Comparison of ENCODE assay signal across 16 cellular contexts in genomic region chr15:77548608-77549551, GRCh38.
DNase-seq lines count a peak whose midpoint lies in the region; ATAC-seq, FAIRE-seq and TF ChIP-seq lines count a peak whose summit lies in the region.
"Had no signal": no experiment of that assay in that cellular context is flagged by ENCODE, and none has a peak within 500 bp of the region (broad histone marks: within the 10 kb centered on the region; RNA-seq: fewer than 3 reads in every experiment).

No MANE protein-coding gene starts in this region.

- H4K91ac ChIP-seq in H1 (replicated peaks; ENCODE audit: insufficient read length, low read length): peak overlapping the region; percentile 18

- no peak for TF ChIP-seq POLR2A in H1 (IDR thresholded peaks at IDR 0.05; ENCODE audit: control extremely low read depth in 1 of 2, low read depth in 2 of 2, low read length in 2 of 2)

- H4K5ac ChIP-seq in H1 (ENCODE audit: insufficient read length, low read depth, low read length): no peak overlapping the region

- H3K4ac ChIP-seq in H1 (replicated peaks; ENCODE audit: insufficient read length, low read depth, low read length): peak overlapping the region; percentile 55

- H3K14ac ChIP-seq in H1 (ENCODE audit: insufficient read length): no peak overlapping the region

- H2AK5ac ChIP-seq in H1 (ENCODE audit: low read depth, low read length): no peak overlapping the region

- H3K9me3 ChIP-seq in right cardiac atrium (ENCODE audit: control insufficient read depth, low read length) (no peaks in the 10 kb centered on the region), NT2/D1 (ENCODE audit: insufficient read depth, low read length) (peaks cover 6% of the 10 kb centered on the region; the same call in 1 of the 2 replicates), H1 (ENCODE audit: insufficient read depth in 2 of 2, low read depth in 1 of 2, low read length in 1 of 2) (no peaks in the 10 kb centered on the region)

- H3K79me2 ChIP-seq in H1 (ENCODE audit: control insufficient read depth in 1 of 2, insufficient read depth in 2 of 2, low read length in 2 of 2): no peaks in the 10 kb centered on the region

- no peak for TF ChIP-seq EP300 in H1 (IDR thresholded peaks at IDR 0.05; ENCODE audit: borderline replicate concordance in 1 of 2, low read depth in 2 of 2, low read length in 2 of 2)

- POLR2A ChIA-PET in H1 (lab: Charles Lee; ENCODE audit: partially characterized antibody): interaction anchor here (1.4 kb wide), 1 partner anchor 9 kb away, joined by 3 read pairs; no protein-coding TSS in a partner anchor

- no peak overlapping the region; the same call in 1 of the 2 replicates for H2AFZ ChIP-seq in H1 (ENCODE audit: low read length)

- H3K18ac ChIP-seq in H1 (ENCODE audit: extremely low read depth, low read length): peak overlapping the region; percentile 53; the same call in 1 of the 2 replicates

- peak in 2 of 3 donors; percentile 27 to 50 for DNase-seq in right cardiac atrium
- no peak for DNase-seq in left ventricle myocardium superior
- no peak for DNase-seq in NT2/D1 (ENCODE audit: low read depth, low spot score)
- DNase-seq in H1 (ENCODE audit: low read depth in 1 of 2, low spot score in 2 of 2): no peak
- DNase-seq in urothelium cell line (ENCODE audit: low spot score): no peak
- DNase-seq: activated CD4-positive, alpha-beta memory T cell treated with anti-CD3 and anti-CD28 coated beads for 36 hours; activated naive CD4-positive, alpha-beta T cell treated with anti-CD3 and anti-CD28 coated beads, Interleukin-2, amount 50 U/mL, for 16 hours; activated T-cell treated with anti-CD3 and anti-CD28 coated beads, Interleukin-2, amount 50 U/mL, for 1 hour; islet precursor cell had no signal

- peak overlapping the region; percentile 55; the same call in 1 of the 2 replicates for H2BK12ac ChIP-seq in H1 (ENCODE audit: low read depth, low read length)

- H4K8ac ChIP-seq in H1 (ENCODE audit: extremely low read depth, insufficient read depth, low read length): peak overlapping the region; percentile 4; the same call in 1 of the 2 replicates

- H3K36me3 ChIP-seq in NT2/D1 (ENCODE audit: insufficient read depth, insufficient read length, low read length) (no peaks in the 10 kb centered on the region), H1 (ENCODE audit: control insufficient read depth in 2 of 4, insufficient read depth in 4 of 4, low read length in 3 of 4) (no peaks in the 10 kb centered on the region)
- H3K36me3 ChIP-seq: heart left ventricle had no signal

- no peak for FAIRE-seq in H1 (lab: Jason Lieb, UNC)
- FAIRE-seq in urothelium cell line (lab: Jason Lieb, UNC): peak; percentile 9
- FAIRE-seq: astrocyte had no signal

- no peak overlapping the region; a peak in 1 of 4 replicates for H3K4me2 ChIP-seq in H1 (ENCODE audit: insufficient read depth in 1 of 2, low read depth in 2 of 2, low read length in 2 of 2)

- peak overlapping the region; percentile 21; the same call in 1 of the 2 replicates for H2BK15ac ChIP-seq in H1 (ENCODE audit: low read length)

- ATAC-seq in right cardiac atrium (no peak), left ventricle myocardium superior (no peak), GM19467 (IDR thresholded peaks at IDR 0.05; ENCODE audit: unreplicated experiment) (no peak), HG03025 (IDR thresholded peaks at IDR 0.05; ENCODE audit: low FRiP score, unreplicated experiment) (no peak), SK-N-SH treated with all-trans-retinoic acid at 6 μM for 48 hours (no peak)
- ATAC-seq: heart left ventricle had no signal

- H2BK5ac ChIP-seq in H1 (ENCODE audit: low read depth, low read length): peak overlapping the region; percentile 37; the same call in 1 of the 2 replicates

- peak in 1 of 2 experiments; percentile 39; a peak in 3 of 4 replicates for TF ChIP-seq RAD21 in H1 (IDR thresholded peaks at IDR 0.05 in 1 of 2, conservative IDR thresholded peaks at IDR 0.05 in 1 of 2; ENCODE audit: low read depth in 2 of 2, low read length in 2 of 2)

- H3K27ac ChIP-seq in right cardiac atrium (ENCODE audit: low read length): no peak overlapping the region
- H3K27ac ChIP-seq in H1 (ENCODE audit: low read depth, low read length): no peak overlapping the region
- H3K27ac ChIP-seq: heart left ventricle, RWPE1, VCaP had no signal

- H3K23ac ChIP-seq in H1 (ENCODE audit: insufficient read length): no peak overlapping the region

- H4K20me1 ChIP-seq in H1 (replicated peaks in 1 of 2; ENCODE audit: control insufficient read depth in 1 of 2, insufficient read depth in 2 of 2, low read length in 2 of 2): no peaks in the 10 kb centered on the region

- 87% methylated on average over 23 of the region's 23 CpGs for WGBS in right cardiac atrium
- 84% methylated on average over 23 of the region's 23 CpGs; no CpG with 5 or more reads in 1 of the 2 experiments for WGBS in H1 (ENCODE audit: extremely low coverage in 1 of 2, insufficient coverage in 1 of 2, insufficient read length in 1 of 2, insufficient replicate concordance in 2 of 2, low coverage in 1 of 2, low lambda C conversion rate in 2 of 2, missing lambda C conversion rate in 1 of 2), 2 experiments

- no peak overlapping the region for H3K56ac ChIP-seq in H1 (replicated peaks; ENCODE audit: insufficient read length, low read depth, low read length)

- peaks cover 4% of the 10 kb centered on the region; the same call in 1 of the 2 replicates for H3K23me2 ChIP-seq in H1 (ENCODE audit: low read depth, low read length)

- H3K27me3 ChIP-seq in right cardiac atrium (ENCODE audit: control insufficient read depth, insufficient read depth) (no peaks in the 10 kb centered on the region), NT2/D1 (ENCODE audit: insufficient read depth, insufficient read length) (peaks cover 74% of the 10 kb centered on the region), H1 (replicated peaks in 1 of 4; ENCODE audit: control insufficient read depth in 3 of 4, extremely low read depth in 1 of 4, insufficient read depth in 3 of 4, low read length in 3 of 4) (no peaks in the 10 kb centered on the region)
- H3K27me3 ChIP-seq: heart left ventricle had no signal

- peak; percentile 21 to 36 (median 35); a peak in 3 of 4 replicates for TF ChIP-seq CTCF in H1 (IDR thresholded peaks at IDR 0.05; ENCODE audit: control extremely low read depth in 1 of 3, insufficient read depth in 1 of 3, low read depth in 1 of 3, low read length in 3 of 3)

- no peak overlapping the region for H2BK120ac ChIP-seq in H1 (replicated peaks; ENCODE audit: low read depth, low read length)

- intact Hi-C loops in right cardiac atrium (cut with DNase I) (loop anchor here in 2 of 4 donors (10.0 kb wide), 2 partner anchors 364 to 524 kb away; no protein-coding TSS in a partner anchor), left ventricle myocardium superior (cut with micrococcal nuclease) (no loop called here)

- H3K9ac ChIP-seq in NT2/D1 (ENCODE audit: insufficient read length, low read depth) (peak overlapping the region; percentile 15), H1 (replicated peaks in 1 of 4; ENCODE audit: extremely low read depth in 1 of 4, low read depth in 3 of 4, low read length in 3 of 4) (no peak overlapping the region)

- no peaks in the 10 kb centered on the region for H3K79me1 ChIP-seq in H1 (ENCODE audit: low read depth, low read length)

- CTCF ChIA-PET in H1 (lab: Charles Lee; ENCODE audit: partially characterized antibody): interaction anchor here (0.6 to 4.8 kb wide), 19 partner anchors 13 to 540 kb away, joined by 3 to 28 read pairs (median 4); partner anchors contain the start of gene LINGO1

- H3K4me1 ChIP-seq in right cardiac atrium (ENCODE audit: control insufficient read depth, insufficient read depth, low read length): peaks cover 4% of the 10 kb centered on the region
- H3K4me1 ChIP-seq in NT2/D1 (ENCODE audit: insufficient read depth, insufficient read length): peaks cover 30% of the 10 kb centered on the region
- H3K4me1 ChIP-seq in H1 (replicated peaks in 1 of 4; ENCODE audit: control insufficient read depth in 3 of 4, insufficient read depth in 4 of 4, low read length in 3 of 4): peaks cover 0 to 10% (median 5%) of the 10 kb centered on the region in 4 experiments; a peak in 5 of 7 replicates

- 0 out of 2 replicates have a peak overlapping the region, but pooled peaks have one; percentile 11 for H2BK20ac ChIP-seq in H1 (ENCODE audit: low read length)

- no peak overlapping the region for H3K4me3 ChIP-seq in right cardiac atrium (ENCODE audit: low read length)
- no peak overlapping the region for H3K4me3 ChIP-seq in NT2/D1 (ENCODE audit: insufficient read length, low read depth)
- H3K4me3 ChIP-seq in H1 (ENCODE audit: extremely low read depth in 1 of 4, insufficient read depth in 2 of 4, low read depth in 3 of 4, low read length in 4 of 4): no peak overlapping the region
- H3K4me3 ChIP-seq: heart left ventricle had no signal

TF ChIP-seq in H1, 55 proteins besides CTCF, POLR2A, EP300 and RAD21 (continues in another document):
- TF ChIP-seq TBP (IDR thresholded peaks at IDR 0.05; ENCODE audit: low read depth, low read length) (no peak), USF2 (IDR thresholded peaks at IDR 0.05; ENCODE audit: low read length) (no peak), KDM1A (IDR thresholded peaks at IDR 0.05; ENCODE audit: borderline replicate concordance, low read length) (peak; percentile 67; the same call in 1 of the 2 replicates), HDAC2 (IDR thresholded peaks at IDR 0.05; ENCODE audit: borderline replicate concordance in 1 of 2, low read depth in 2 of 2, low read length in 2 of 2) (peak in 1 of 2 experiments; percentile 79; a peak in 1 of 4 replicates)

TF ChIP-seq in SK-N-SH treated with all-trans-retinoic acid at 6 μM for 48 hours, 23 proteins besides CTCF, POLR2A, EP300 and RAD21:
- no peak for TF ChIP-seq POU6F1 (CRISPR knock-in tag; IDR thresholded peaks at IDR 0.05; ENCODE audit: borderline replicate concordance, low read depth)
- no peak for TF ChIP-seq GLIS3 (CRISPR knock-in tag; IDR thresholded peaks at IDR 0.05)
- TF ChIP-seq ISL1 (CRISPR knock-in tag; IDR thresholded peaks at IDR 0.05): no peak
- no peak for TF ChIP-seq ZC3H10 (CRISPR knock-in tag; IDR thresholded peaks at IDR 0.05)
- TF ChIP-seq CSDC2 (CRISPR knock-in tag; IDR thresholded peaks at IDR 0.05): no peak

Comparison
In these comparisons a context has a peak if more than half of its experiments do, and no peak if none do; other contexts are left out.
1. DNase-seq: peak in right cardiac atrium (2 of 3); none in left ventricle myocardium superior (single experiment), NT2/D1 (single experiment), H1 (0 of 2) and urothelium cell line (single experiment).